ENCODE assay signal across 16 cellular contexts in genomic region chr3:34183114-34183513, GRCh38.
DNase-seq lines count a peak whose midpoint lies in the region; ATAC-seq lines count a peak whose summit lies in the region.
"Had no signal": no experiment of that assay in that cellular context is flagged by ENCODE, and none has a peak within 500 bp of the region (broad histone marks: within the 10 kb centered on the region; RNA-seq: fewer than 3 reads in every experiment).

No MANE protein-coding gene starts in this region.

- peak; percentile 52 for DNase-seq in NCI-H2107 treated with DMSO at 0.1 percent for 48 hours (lab: John Stamatoyannopoulos, UW; ENCODE audit: unreplicated experiment)
- DNase-seq in NCI-H2107 (lab: John Stamatoyannopoulos, UW), result no peak
- DNase-seq in NCI-H345 treated with DMSO at 0.1 percent for 48 hours (lab: John Stamatoyannopoulos, UW; ENCODE audit: unreplicated experiment), result peak; percentile 22
- DNase-seq in astrocyte of the hippocampus (ENCODE audit: low read depth, low spot score), result peak; percentile 12
- DNase-seq in central memory CD4-positive, alpha-beta T cell, result no peak
- DNase-seq: CD4-positive, alpha-beta memory T cell; H7; HFFc6; KG1; MV-4-11; NCI-H1436 treated with DMSO at 0.1 percent for 48 hours; SJCRH30; T-helper 17 cell had no signal

- ATAC-seq in GM19455 (IDR thresholded peaks at IDR 0.05; ENCODE audit: unreplicated experiment) (no peak), HG03159 (IDR thresholded peaks at IDR 0.05; ENCODE audit: unreplicated experiment) (no peak)
- ATAC-seq: A549, T-helper 17 cell had no signal

Comparison
In these comparisons a context has a peak if more than half of its experiments do, and no peak if none do; other contexts are left out.
1. DNase-seq: peak in NCI-H2107 treated with DMSO at 0.1 percent for 48 hours (single experiment), NCI-H345 treated with DMSO at 0.1 percent for 48 hours (single experiment) and astrocyte of the hippocampus (single experiment); none in NCI-H2107 (single experiment) and central memory CD4-positive, alpha-beta T cell (single experiment).